Comparison of ENCODE assay signal across 18 cellular contexts in the genomic region with DNA sequence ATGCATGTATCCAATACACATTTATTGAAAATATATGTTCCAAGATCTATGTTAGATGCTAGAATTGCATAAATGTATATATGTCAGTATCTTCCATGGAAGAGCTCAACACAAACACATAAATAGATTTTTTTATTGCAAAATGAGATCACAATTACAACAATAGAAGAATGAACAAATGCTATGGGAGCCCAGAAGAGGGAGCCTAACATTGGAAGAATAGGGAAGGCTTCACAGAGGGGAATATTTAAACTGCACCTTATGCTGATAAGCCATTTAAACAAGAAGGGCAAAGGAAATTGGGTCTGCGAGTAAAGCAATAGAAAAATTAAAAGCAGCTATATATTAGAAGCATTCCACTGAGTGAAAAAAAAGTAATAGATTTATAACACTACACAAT.
DNase-seq lines count a peak whose midpoint lies in the region; ATAC-seq and TF ChIP-seq lines count a peak whose summit lies in the region.
"Had no signal": no experiment of that assay in that cellular context is flagged by ENCODE, and none has a peak within 500 bp of the region (broad histone marks: within the 10 kb centered on the region; RNA-seq: fewer than 3 reads in every experiment).

No MANE protein-coding gene starts in this region.

- no peaks in the 10 kb centered on the region for H3K9me3 Mint-ChIP-seq in chondrocyte (ENCODE audit: low read depth)
- H3K9me3 Mint-ChIP-seq: activated naive CD8-positive, alpha-beta T cell treated with anti-CD3 and anti-CD28 coated beads, Interleukin-2, amount 10 ng/mL, durations not matched to agents 7 days and 5 days; memory B cell had no signal

- H3K36me3 Mint-ChIP-seq in chondrocyte (ENCODE audit: low read depth), result no peaks in the 10 kb centered on the region
- H3K36me3 Mint-ChIP-seq: activated naive CD8-positive, alpha-beta T cell treated with anti-CD3 and anti-CD28 coated beads, Interleukin-2, amount 10 ng/mL, durations not matched to agents 7 days and 5 days; memory B cell had no signal

- no peak for DNase-seq in AG09309 (ENCODE audit: low read depth)
- peak; percentile 18 for DNase-seq in HT-29 (ENCODE audit: low spot score)
- DNase-seq in chondrocyte (ENCODE audit: low spot score), result no peak
- DNase-seq in myocyte (ENCODE audit: low read depth), result peak; percentile 6
- no peak for DNase-seq in GM19238 (ENCODE audit: insufficient read length, low spot score)
- no peak for DNase-seq in NCI-H1694 treated with DMSO at 0.1 percent for 48 hours (lab: John Stamatoyannopoulos, UW)
- DNase-seq in T-helper 9 cell, result no peak
- DNase-seq: activated CD4-positive, alpha-beta T cell treated with anti-CD3 and anti-CD28 coated beads, Interleukin-2, amount 50 U/mL, for 48 hours; activated naive CD8-positive, alpha-beta T cell treated with anti-CD3 and anti-CD28 coated beads, Interleukin-2, amount 10 ng/mL, durations not matched to agents 7 days and 5 days; activated T-cell treated with anti-CD3 and anti-CD28 coated beads, Interleukin-2, amount 50 U/mL, for 72 hours; BE2C; caudate nucleus; effector memory CD8-positive, alpha-beta T cell; GF-D8; NCI-H510A; retina had no signal

- TF ChIP-seq CTCF in AG09309 (IDR thresholded peaks at IDR 0.05; ENCODE audit: control insufficient read depth, insufficient read depth, low read depth, low read length, missing control alignments), result peak; percentile 29
- peak; percentile 47 for TF ChIP-seq CTCF in chondrocyte (IDR thresholded peaks at IDR 0.05)

- H3K4me3 ChIP-seq in AG09309 (ENCODE audit: control insufficient read depth, low read depth, low read length), result no peak overlapping the region

- peaks cover 16% of the 10 kb centered on the region for H3K27me3 Mint-ChIP-seq in chondrocyte (ENCODE audit: low read depth)
- H3K27me3 Mint-ChIP-seq: activated naive CD8-positive, alpha-beta T cell treated with anti-CD3 and anti-CD28 coated beads, Interleukin-2, amount 10 ng/mL, durations not matched to agents 7 days and 5 days had no signal

- no peak overlapping the region for H3K4me3 Mint-ChIP-seq in chondrocyte (ENCODE audit: unreplicated experiment)
- H3K4me3 Mint-ChIP-seq: activated naive CD8-positive, alpha-beta T cell treated with anti-CD3 and anti-CD28 coated beads, Interleukin-2, amount 10 ng/mL, durations not matched to agents 7 days and 5 days; activated T-cell treated with anti-CD3 and anti-CD28 coated beads, Interleukin-2, amount 50 U/mL, for 72 hours; effector memory CD8-positive, alpha-beta T cell; memory B cell had no signal

- no peaks in the 10 kb centered on the region for H3K4me1 Mint-ChIP-seq in chondrocyte (ENCODE audit: low read depth)
- H3K4me1 Mint-ChIP-seq: activated naive CD8-positive, alpha-beta T cell treated with anti-CD3 and anti-CD28 coated beads, Interleukin-2, amount 10 ng/mL, durations not matched to agents 7 days and 5 days; memory B cell had no signal

- no peak overlapping the region for H3K27ac Mint-ChIP-seq in chondrocyte (ENCODE audit: unreplicated experiment)
- H3K27ac Mint-ChIP-seq: activated naive CD8-positive, alpha-beta T cell treated with anti-CD3 and anti-CD28 coated beads, Interleukin-2, amount 10 ng/mL, durations not matched to agents 7 days and 5 days; activated T-cell treated with anti-CD3 and anti-CD28 coated beads, Interleukin-2, amount 50 U/mL, for 72 hours; effector memory CD8-positive, alpha-beta T cell; memory B cell had no signal

- ATAC-seq in GM18907 (IDR thresholded peaks at IDR 0.05; ENCODE audit: unreplicated experiment), result no peak
- ATAC-seq: activated T-cell treated with anti-CD3 and anti-CD28 coated beads, Interleukin-2, amount 50 U/mL, for 72 hours; effector memory CD8-positive, alpha-beta T cell had no signal

Comparison
In these comparisons a context has a peak if more than half of its experiments do, and no peak if none do; other contexts are left out.
1. DNase-seq: peak in HT-29 (single experiment) and myocyte (single experiment); none in AG09309 (single experiment), chondrocyte (single experiment), GM19238 (single experiment), NCI-H1694 treated with DMSO at 0.1 percent for 48 hours (single experiment) and T-helper 9 cell (single experiment).